Comparison of ENCODE assay signal across 14 cellular contexts in the genomic region with DNA sequence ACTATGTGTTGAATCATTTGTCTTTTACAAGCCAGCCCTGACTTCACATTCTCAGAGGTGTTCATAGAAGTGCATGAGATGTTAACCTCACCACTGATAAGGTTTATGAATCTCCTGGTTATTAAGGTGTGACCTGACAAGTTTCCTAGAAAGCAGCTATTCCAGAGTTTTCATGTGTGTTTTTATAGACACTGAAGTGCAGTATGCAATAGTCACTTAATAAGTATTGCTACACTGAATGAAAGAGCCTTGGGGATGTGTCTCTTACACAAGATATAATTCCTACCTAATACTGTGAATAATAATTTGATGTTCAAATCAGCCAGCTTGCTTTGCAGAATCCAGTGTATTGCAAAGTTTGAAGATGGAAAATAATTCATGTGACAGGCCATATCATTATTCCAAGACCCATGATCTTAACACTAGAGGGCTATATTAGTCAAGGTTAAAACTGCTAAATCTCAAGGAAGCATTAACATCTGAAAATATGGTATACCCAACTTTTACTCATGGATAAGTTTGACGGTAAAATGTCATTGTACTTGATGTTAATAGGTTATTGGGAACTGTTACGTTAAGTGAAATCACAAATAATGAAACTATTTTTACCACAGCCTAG. TPM values are rescaled to one million over a fixed set of nuclear protein-coding genes. Genes with fewer than 3 reads are reported as not detected.
DNase-seq lines count a peak whose midpoint lies in the region; TF ChIP-seq lines count a peak whose summit lies in the region.
"Had no signal": no experiment of that assay in that cellular context is flagged by ENCODE, and none has a peak within 500 bp of the region (broad histone marks: within the 10 kb centered on the region; RNA-seq: fewer than 3 reads in every experiment).

No MANE protein-coding gene starts in this region.

- no peaks in the 10 kb centered on the region for H3K9me3 Mint-ChIP-seq in CD14-positive monocyte
- H3K9me3 Mint-ChIP-seq: CD8-positive, alpha-beta T cell had no signal

- peak overlapping the region; percentile 82 to 95 for H3K4me3 Mint-ChIP-seq in CD14-positive monocyte

- H3K9ac ChIP-seq in SK-N-SH = no peak overlapping the region

- peak overlapping the region in 6 of 7 donors; percentile 95 to 98 (median 96) for H3K27ac Mint-ChIP-seq in CD14-positive monocyte

- intact Hi-C loops in CD14-positive monocyte (cut with micrococcal nuclease) = loop anchor here (5.0 kb wide), 2 partner anchors 36 to 41 kb away; a partner anchor contains a TSS

- no peak for TF ChIP-seq EP300 in SK-N-SH (IDR thresholded peaks at IDR 0.05; ENCODE audit: borderline replicate concordance in 1 of 2, low read depth in 1 of 2, low read length in 1 of 2)

- H3K9me3 ChIP-seq in SK-N-SH = no peaks in the 10 kb centered on the region
- H3K9me3 ChIP-seq: stomach had no signal

- H3K4me1 Mint-ChIP-seq in CD14-positive monocyte = peaks cover 28% of the 10 kb centered on the region

- peak overlapping the region; percentile 75 for H3K27ac ChIP-seq in HL-60 (replicated peaks)
- H3K27ac ChIP-seq in SK-N-SH (ENCODE audit: low read depth in 2 of 2, low read length in 1 of 2) = no peak overlapping the region
- H3K27ac ChIP-seq: WERI-Rb-1 had no signal

- peaks cover 4% of the 10 kb centered on the region; the same call in 1 of the 2 replicates for H4K20me1 ChIP-seq in SK-N-SH (ENCODE audit: insufficient read depth)

- no peaks in the 10 kb centered on the region; the same call in 1 of the 2 replicates for H3K79me2 ChIP-seq in SK-N-SH (ENCODE audit: insufficient read depth)

- peaks cover 44% of the 10 kb centered on the region for H3F3A ChIP-seq in SK-N-SH (replicated peaks; ENCODE audit: insufficient read depth)

- no peaks in the 10 kb centered on the region for H3K9me2 ChIP-seq in SK-N-SH

- WGBS in SK-N-SH (ENCODE audit: low lambda C conversion rate) = 72% methylated on average over 2 of the region's 2 CpGs

- TF ChIP-seq RAD21 in SK-N-SH (IDR thresholded peaks at IDR 0.05; ENCODE audit: low read length) = no peak

- DNase-seq in CD14-positive monocyte (ENCODE audit: low spot score) (no peak), HL-60 (ENCODE audit: low read depth in 1 of 2, low spot score in 1 of 2) (no peak), SK-N-SH (no peak), medulla oblongata (ENCODE audit: extremely low spot score) (peak; percentile 36), NCI-H2107 (lab: John Stamatoyannopoulos, UW) (no peak), NCI-H146 (lab: John Stamatoyannopoulos, UW) (no peak), EL (no peak), amygdala (lab: John Stamatoyannopoulos, UW) (no peak)
- DNase-seq: CD8-positive, alpha-beta T cell; NCI-H1105; retina; Right ventricle myocardium superior; stomach; WERI-Rb-1 had no signal

- no peak overlapping the region for H3K4me3 ChIP-seq in HL-60 (replicated peaks; ENCODE audit: insufficient read depth, low read length)
- H3K4me3 ChIP-seq in SK-N-SH (ENCODE audit: low read depth in 2 of 2, low read length in 1 of 2) = no peak overlapping the region
- H3K4me3 ChIP-seq: stomach had no signal

- POLR2A ChIA-PET in SK-N-SH (lab: Yijun Ruan, JAX) = no interaction called here

- no peaks in the 10 kb centered on the region for H3K27me3 Mint-ChIP-seq in CD14-positive monocyte (ENCODE audit: low read depth in 3 of 3)

- H3K27me3 ChIP-seq in HL-60 (ENCODE audit: insufficient read depth, poor library complexity, severe bottlenecking) (no peaks in the 10 kb centered on the region), SK-N-SH (ENCODE audit: insufficient read depth) (no peaks in the 10 kb centered on the region)
- H3K27me3 ChIP-seq: stomach had no signal

- H3K4me1 ChIP-seq in SK-N-SH (ENCODE audit: control insufficient read depth in 1 of 2, insufficient read depth in 2 of 2, low read depth in 1 of 2, low read length in 1 of 2) = no peaks in the 10 kb centered on the region
- H3K4me1 ChIP-seq: stomach had no signal

- H3K36me3 ChIP-seq in SK-N-SH (replicated peaks in 1 of 2; ENCODE audit: control insufficient read depth in 1 of 2, insufficient read depth in 2 of 2, low read length in 1 of 2) = peaks cover 24 to 26% of the 10 kb centered on the region in 2 experiments

- CTCF ChIA-PET in SK-N-SH (lab: Yijun Ruan, JAX) = interaction anchor here (0.7 to 5.9 kb wide), 6 partner anchors 8 to 778 kb away, joined by 3 to 25 read pairs (median 3); a partner anchor contains a TSS

- TF ChIP-seq CTCF in CD14-positive monocyte (IDR thresholded peaks at IDR 0.05) (peak; percentile 27), HL-60 (IDR thresholded peaks at IDR 0.05; ENCODE audit: insufficient read depth, low read length) (no peak), SK-N-SH (IDR thresholded peaks at IDR 0.05) (peak; percentile 32; the same call in 1 of the 2 replicates)

- H3K36me3 Mint-ChIP-seq in CD14-positive monocyte = peaks cover 23 to 26% of the 10 kb centered on the region in 2 donors

- H2AFZ ChIP-seq in SK-N-SH (ENCODE audit: low read depth) = no peak overlapping the region

- H3K4me2 ChIP-seq in SK-N-SH = no peak overlapping the region

TF ChIP-seq in SK-N-SH, 30 proteins besides CTCF, POLR2A, EP300 and RAD21:
- no peak for TF ChIP-seq CHD2 (IDR thresholded peaks at IDR 0.05; ENCODE audit: low read length, partially characterized antibody)
- no peak for TF ChIP-seq FOSL2 (IDR thresholded peaks at IDR 0.05; ENCODE audit: borderline replicate concordance, low read depth)
- TF ChIP-seq EZH2phosphoT487 (IDR thresholded peaks at IDR 0.05; ENCODE audit: borderline replicate concordance, low read depth) = no peak
- no peak for TF ChIP-seq YY1 (IDR thresholded peaks at IDR 0.05; ENCODE audit: low read depth)
- TF ChIP-seq NFIC (IDR thresholded peaks at IDR 0.05; ENCODE audit: borderline replicate concordance) = no peak
- TF ChIP-seq, protein P1, sequence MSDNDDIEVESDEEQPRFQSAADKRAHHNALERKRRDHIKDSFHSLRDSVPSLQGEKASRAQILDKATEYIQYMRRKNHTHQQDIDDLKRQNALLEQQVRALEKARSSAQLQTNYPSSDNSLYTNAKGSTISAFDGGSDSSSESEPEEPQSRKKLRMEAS (IDR thresholded peaks at IDR 0.05; ENCODE audit: low read depth) = no peak
- TF ChIP-seq RCOR1 (IDR thresholded peaks at IDR 0.05; ENCODE audit: low read length) = no peak
- no peak for TF ChIP-seq GABPA (IDR thresholded peaks at IDR 0.05; ENCODE audit: low read depth)
- no peak for TF ChIP-seq RFX5 (IDR thresholded peaks at IDR 0.05; ENCODE audit: low read length)
- no peak for TF ChIP-seq NRF1 (IDR thresholded peaks at IDR 0.05; ENCODE audit: low read depth, low read length)
- no peak for TF ChIP-seq SMC3 (IDR thresholded peaks at IDR 0.05; ENCODE audit: low read depth, low read length)

RNA-seq across cellular contexts. Expression of a gene that starts 13.0 kb away (rescaled TPM):
- 100 to 1,000 TPM; 342 to 453 TPM for polyA plus RNA-seq in CD14-positive monocyte
- polyA plus RNA-seq in SK-N-SH (2012; rRNA removed) = 470 and 528 TPM in 2 replicates
- 531 and 589 TPM in 2 replicates for polyA plus RNA-seq in SK-N-SH (2012; cell fraction: cytosol; rRNA removed)
- 425 and 473 TPM in 2 replicates for polyA plus RNA-seq in SK-N-SH (2012; cell fraction: nucleus; rRNA removed)

RNA-seq across cellular contexts. Expression of a gene that starts 38.1 kb away (rescaled TPM):
- 10 to 100 TPM; 18.4 to 22.1 TPM for polyA plus RNA-seq in CD14-positive monocyte
- polyA plus RNA-seq in SK-N-SH (2012; rRNA removed) = 25.2 and 26.4 TPM in 2 replicates
- 33.7 and 47.2 TPM in 2 replicates for polyA plus RNA-seq in SK-N-SH (2012; cell fraction: cytosol; rRNA removed)
- polyA plus RNA-seq in SK-N-SH (2012; cell fraction: nucleus; rRNA removed) = 12.8 and 13.0 TPM in 2 replicates

RNA-seq across cellular contexts. Expression of a gene that starts 38.6 kb away (rescaled TPM):
- 10 to 100 TPM; 29.5 to 36.7 TPM for polyA plus RNA-seq in CD14-positive monocyte
- polyA plus RNA-seq in SK-N-SH (2012; rRNA removed) = 3.3 and 4.1 TPM in 2 replicates
- polyA plus RNA-seq in SK-N-SH (2012; cell fraction: cytosol; rRNA removed) = 3.6 TPM in 2 replicates
- 3.9 and 7.2 TPM in 2 replicates for polyA plus RNA-seq in SK-N-SH (2012; cell fraction: nucleus; rRNA removed)
